Comparison of ENCODE assay signal across 33 cellular contexts in the genomic region with DNA sequence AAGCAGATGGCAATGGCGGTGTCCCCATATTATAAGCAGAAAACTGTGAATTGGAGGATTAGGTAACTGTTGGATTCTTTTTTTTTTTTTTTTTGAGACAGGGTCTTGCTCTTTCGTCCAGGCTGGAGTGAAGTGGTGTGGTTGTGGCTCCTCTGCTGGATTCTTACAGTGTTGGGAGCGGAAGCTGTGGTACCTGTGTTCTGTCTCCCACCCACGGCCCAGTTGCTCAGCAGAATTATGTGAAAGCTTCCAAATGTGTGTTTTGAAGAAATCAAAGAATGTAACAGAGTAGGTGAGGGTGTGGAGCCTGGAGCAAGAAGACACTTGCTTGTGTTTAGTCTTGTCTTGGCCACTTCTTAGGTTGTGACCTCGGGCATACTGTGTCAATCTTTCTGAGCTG.
"Had no signal": no experiment of that assay in that cellular context is flagged by ENCODE, and none has a peak within 500 bp of the region (broad histone marks: within the 10 kb centered on the region; RNA-seq: fewer than 3 reads in every experiment).

No MANE protein-coding gene starts in this region.

- H3K27ac ChIP-seq: KMS-11 had no signal

- H3K4me2 ChIP-seq: KMS-11 had no signal

- H3K4me3 ChIP-seq: MG63 had no signal

- H3K36me3 ChIP-seq: MG63 had no signal

- H3K9me3 ChIP-seq: MG63 had no signal

- H3K27me3 ChIP-seq: MG63 had no signal

- DNase-seq: Karpas-422, Kasumi-1, KG1, MG63, MM.1S, MV-4-11, NCI-H1048, NCI-H1092, NCI-H1105, NCI-H1105 treated with DMSO at 0.1 percent for 48 hours, NCI-H1417, NCI-H1417 treated with DMSO at 0.1 percent for 48 hours, NCI-H1436, NCI-H1436 treated with DMSO at 0.1 percent for 48 hours, NCI-H146, NCI-H1694 treated with DMSO at 0.1 percent for 48 hours, NCI-H187, NCI-H187 treated with DMSO at 0.1 percent for 48 hours, NCI-H1930, NCI-H2029, NCI-H2029 treated with DMSO at 0.1 percent for 48 hours, NCI-H2081, NCI-H2081 treated with DMSO at 0.1 percent for 48 hours, NCI-H2107, NCI-H2171, NCI-H2171 treated with DMSO at 0.1 percent for 48 hours, NCI-H2227 treated with DMSO at 0.1 percent for 48 hours, NCI-H226, NCI-H446, NCI-H446 treated with DMSO at 0.1 percent for 48 hours, NCI-H510A, NCI-H510A treated with DMSO at 0.1 percent for 48 hours had no signal

- H3K9ac ChIP-seq: KMS-11 had no signal
